Comparison of ENCODE assay signal across 9 cellular contexts in the genomic region with DNA sequence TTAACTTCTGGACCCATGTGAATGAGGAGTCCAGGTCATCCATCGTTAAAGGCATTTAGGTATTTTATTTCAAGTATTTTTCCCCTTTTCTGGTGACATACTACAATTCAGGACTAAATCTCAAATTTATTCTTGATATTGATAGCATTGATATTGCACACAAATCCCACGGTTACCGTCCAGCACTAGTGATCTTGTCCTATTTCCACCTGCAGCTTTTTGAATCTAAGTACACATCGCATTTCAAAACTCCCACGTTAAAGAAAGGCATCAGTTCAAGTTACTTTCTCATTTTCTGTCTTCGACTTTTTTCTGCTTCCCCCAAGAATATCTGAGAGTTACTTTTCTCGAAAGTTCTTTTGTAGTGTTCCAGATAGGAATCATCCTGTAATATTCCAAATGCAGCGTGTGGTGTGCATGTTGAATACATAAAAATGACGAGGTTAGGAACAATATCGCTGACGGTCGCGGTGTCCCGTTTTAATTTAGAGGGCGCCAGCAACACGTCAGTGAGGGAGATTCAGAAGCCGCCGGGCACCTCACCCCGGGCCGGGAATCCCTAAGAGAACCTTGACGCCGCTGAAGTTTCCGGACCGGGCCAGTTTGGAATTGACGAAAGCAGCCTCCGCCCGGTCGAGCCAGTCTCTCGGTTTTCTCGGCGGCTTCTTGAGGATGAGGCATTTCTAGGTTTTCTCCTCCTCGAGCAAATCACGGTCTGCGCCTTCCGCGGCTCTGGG. TPM values are rescaled to one million over a fixed set of nuclear protein-coding genes. Genes with fewer than 3 reads are reported as not detected.
A peak's percentile ranks its signal among the peaks of the same experiment; 100 is the strongest.
DNase-seq lines count a peak whose midpoint lies in the region; ATAC-seq and TF ChIP-seq lines count a peak whose summit lies in the region.
"Had no signal": no experiment of that assay in that cellular context is flagged by ENCODE, and none has a peak within 500 bp of the region (broad histone marks: within the 10 kb centered on the region; RNA-seq: fewer than 3 reads in every experiment).

No MANE protein-coding gene starts in this region.

- H3K4me3 ChIP-seq in GM06990 (replicated peaks; ENCODE audit: low read depth, low read length) (peak overlapping the region; percentile 71), MM.1S (ENCODE audit: low read length) (no peak overlapping the region; the same call in 1 of the 2 replicates)

- peak overlapping the region; percentile 57; the same call in 1 of the 2 replicates for H3K4me2 ChIP-seq in MM.1S (ENCODE audit: low read depth, low read length)

- H4K20me1 ChIP-seq in MM.1S (ENCODE audit: insufficient read depth, low read length) = no peaks in the 10 kb centered on the region

- intact Hi-C loops in posterior cingulate gyrus (cut with DNase I) = loop anchor here (5.0 kb wide), 2 partner anchors 361 to 491 kb away; no protein-coding TSS in a partner anchor

- no peaks in the 10 kb centered on the region for H3K36me3 ChIP-seq in GM06990 (ENCODE audit: control insufficient read depth, insufficient read depth, low read length)
- H3K36me3 ChIP-seq in MM.1S (replicated peaks; ENCODE audit: insufficient read depth, low read length) = no peaks in the 10 kb centered on the region

- H2AFZ ChIP-seq in MM.1S (ENCODE audit: low read length) = no peak overlapping the region

- no peaks in the 10 kb centered on the region for H3K9me2 ChIP-seq in MM.1S (replicated peaks; ENCODE audit: insufficient read depth, low read length)

- H3K27me3 ChIP-seq in GM06990 (replicated peaks; ENCODE audit: control insufficient read depth, insufficient read depth, low read length) (no peaks in the 10 kb centered on the region), MM.1S (replicated peaks; ENCODE audit: insufficient read depth, low read length) (no peaks in the 10 kb centered on the region)

- H3K9ac ChIP-seq in MM.1S (ENCODE audit: low read length) = no peak overlapping the region

- no peaks in the 10 kb centered on the region for H3F3A ChIP-seq in MM.1S (ENCODE audit: insufficient read depth, low read length)

- DNase-seq in GM06990 (ENCODE audit: extremely low read depth, insufficient read length) = no peak
- DNase-seq in MM.1S = no peak
- DNase-seq in posterior cingulate gyrus = peak in 9 of 10 donors; percentile 19 to 87 (median 39)
- no peak for DNase-seq in NCI-H146 treated with DMSO at 0.1 percent for 48 hours (lab: John Stamatoyannopoulos, UW; ENCODE audit: unreplicated experiment)
- DNase-seq in dermis blood vessel endothelial cell = no peak
- DNase-seq: cortex of kidney had no signal

- H3K27ac ChIP-seq in MM.1S (ENCODE audit: low read length) = no peak overlapping the region

- no peaks in the 10 kb centered on the region for H3K9me3 ChIP-seq in MM.1S (replicated peaks; ENCODE audit: insufficient read depth, low read length)

- TF ChIP-seq CTCF in GM06990 (IDR thresholded peaks at IDR 0.05; ENCODE audit: insufficient read depth, low read length, poor library complexity, severe bottlenecking) = peak; percentile 25
- TF ChIP-seq CTCF in MM.1S (IDR thresholded peaks at IDR 0.05; ENCODE audit: low read length) = no peak; the same call in 1 of the 2 replicates

- no peaks in the 10 kb centered on the region for H3K79me2 ChIP-seq in MM.1S (ENCODE audit: low read length)

- peak; percentile 21 for ATAC-seq in esophagus mucosa
- no peak for ATAC-seq in HG02588 (IDR thresholded peaks at IDR 0.05; ENCODE audit: unreplicated experiment)
- ATAC-seq in HG02885 (IDR thresholded peaks at IDR 0.05; ENCODE audit: poor library complexity, unreplicated experiment) = no peak

- H3K4me1 ChIP-seq in MM.1S (ENCODE audit: low read length) = no peaks in the 10 kb centered on the region

RNA-seq across cellular contexts. Expression of a gene that starts 0.6 kb away (rescaled TPM):
- total RNA-seq in esophagus mucosa (0.52 TPM), dermis blood vessel endothelial cell (not detected in 2 replicates)

Comparison
In these comparisons a context has a peak if more than half of its experiments do, and no peak if none do; other contexts are left out.
1. DNase-seq: peak in posterior cingulate gyrus (9 of 10); none in GM06990 (single experiment), MM.1S (single experiment), NCI-H146 treated with DMSO at 0.1 percent for 48 hours (single experiment) and dermis blood vessel endothelial cell (single experiment).